Comparison of ENCODE assay signal across 9 cellular contexts in genomic region chr1:46450160-46450517, GRCh38. TPM values are rescaled to one million over a fixed set of nuclear protein-coding genes. Genes with fewer than 3 reads are reported as not detected.
"Had no signal": no experiment of that assay in that cellular context is flagged by ENCODE, and none has a peak within 500 bp of the region (broad histone marks: within the 10 kb centered on the region; RNA-seq: fewer than 3 reads in every experiment).

No MANE protein-coding gene starts in this region.

- FAIRE-seq: HepG2, HTR-8/SVneo had no signal

- H3K4me3 Mint-ChIP-seq: IgD-negative memory B cell had no signal

- H3K27ac ChIP-seq: HL-60, KMS-11 had no signal

- ATAC-seq: HepG2 had no signal

- H3K4me2 ChIP-seq: KMS-11 had no signal

- DNase-seq: IMR-90, KBM-7, KG1 had no signal

- H3K9ac ChIP-seq: KMS-11 had no signal

- H3K9me3 Mint-ChIP-seq: IgD-negative memory B cell had no signal

RNA-seq across cellular contexts. Expression of gene DMBX1, which starts 39.5 kb away (rescaled TPM):
- total RNA-seq: HepG2, HT1080, IMR-90 had no signal
- polyA plus RNA-seq: HepG2, IgD-negative memory B cell, IMR-90 had no signal
